ENCODE assay signal across 17 cellular contexts in the genomic region with DNA sequence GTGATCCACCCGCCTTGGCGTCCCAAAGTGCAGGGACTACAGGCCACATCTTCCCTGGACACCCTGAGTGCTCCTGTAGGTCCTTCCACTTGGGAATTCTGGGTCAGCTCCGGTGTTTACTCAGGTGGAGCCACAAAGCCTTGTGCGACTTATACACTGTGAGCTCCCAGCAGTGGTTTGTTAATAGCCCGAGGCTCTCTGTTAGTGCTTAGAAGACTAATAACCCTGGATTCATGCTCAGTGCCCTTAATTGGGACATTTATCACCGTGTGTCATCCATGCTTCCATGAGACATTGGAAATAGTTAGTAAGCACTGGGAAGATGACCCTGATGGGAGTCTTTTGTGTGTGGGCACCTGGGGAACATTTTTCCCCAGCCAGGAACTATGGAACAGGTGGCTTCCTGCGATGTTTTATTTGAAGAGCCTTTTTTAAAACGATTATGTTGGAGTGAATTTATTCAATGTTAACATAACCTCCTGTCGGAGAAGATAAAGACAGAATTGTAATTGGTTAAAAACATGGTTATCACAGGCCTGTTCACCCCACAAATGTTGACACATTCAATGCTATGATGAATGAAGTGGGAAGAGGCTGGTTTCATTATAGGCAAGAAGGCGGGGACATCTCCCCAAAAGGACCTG.
DNase-seq lines count a peak whose midpoint lies in the region; ATAC-seq lines count a peak whose summit lies in the region.
"Had no signal": no experiment of that assay in that cellular context is flagged by ENCODE, and none has a peak within 500 bp of the region (broad histone marks: within the 10 kb centered on the region; RNA-seq: fewer than 3 reads in every experiment).

No MANE protein-coding gene starts in this region.

- H3K27ac ChIP-seq in neuronal stem cell (replicated peaks; ENCODE audit: low read length) = no peak overlapping the region
- H3K27ac ChIP-seq: left ventricle myocardium inferior, sigmoid colon had no signal

- H3K4me1 ChIP-seq in neuronal stem cell (ENCODE audit: control insufficient read depth in 2 of 2, insufficient read depth in 1 of 2, low read depth in 1 of 2, low read length in 2 of 2) = peaks cover 0 to 15% of the 10 kb centered on the region in 2 donors
- H3K4me1 ChIP-seq: left ventricle myocardium inferior, sigmoid colon had no signal

- H3K9ac ChIP-seq in neuronal stem cell (ENCODE audit: low read depth, low read length, poor library complexity) = no peak overlapping the region

- H3K4me3 ChIP-seq in neuronal stem cell (ENCODE audit: low read length in 2 of 2) = no peak overlapping the region
- H3K4me3 ChIP-seq: left ventricle myocardium inferior, mucosa of descending colon, sigmoid colon had no signal

- DNase-seq in NCI-H1092 (lab: John Stamatoyannopoulos, UW) (peak; percentile 95), NCI-H2029 (lab: John Stamatoyannopoulos, UW) (peak; percentile 43), NCI-H748 (lab: John Stamatoyannopoulos, UW; ENCODE audit: unreplicated experiment) (peak; percentile 99), neuronal stem cell (ENCODE audit: low spot score) (no peak), COLO829 (ENCODE audit: low spot score) (no peak)
- no peak for DNase-seq in activated CD8-positive, alpha-beta memory T cell treated with anti-CD3 and anti-CD28 coated beads, Interleukin-2, amount 10 ng/mL, durations not matched to agents 7 days and 5 days
- no peak for DNase-seq in activated T-cell treated with anti-CD3 and anti-CD28 coated beads, Interleukin-2, amount 50 U/mL, for 72 hours
- no peak for DNase-seq in stimulated activated CD4-positive, alpha-beta T cell treated with anti-CD3 and anti-CD28 coated beads, Interleukin-12 subunit alpha, Interleukin-12 subunit beta, amount 100 ng/mL, for 4 hours
- DNase-seq: activated gamma-delta T cell, AML-193, HCEC 1CT, Karpas-422, left ventricle myocardium inferior, mucosa of descending colon, occipital lobe, sigmoid colon had no signal

- no peak overlapping the region for H3K4me2 ChIP-seq in neuronal stem cell (ENCODE audit: insufficient read depth, low read length, poor library complexity, severe bottlenecking)

- H3K4me3 Mint-ChIP-seq in activated CD8-positive, alpha-beta memory T cell treated with anti-CD3 and anti-CD28 coated beads, Interleukin-2, amount 10 ng/mL, durations not matched to agents 7 days and 5 days = no peak overlapping the region
- no peak overlapping the region for H3K4me3 Mint-ChIP-seq in activated T-cell treated with anti-CD3 and anti-CD28 coated beads, Interleukin-2, amount 50 U/mL, for 72 hours
- H3K4me3 Mint-ChIP-seq: T-helper 1 cell treated with Interleukin-12 subunit alpha and Interleukin-12 subunit beta and Interleukin-4 antibody, amounts not matched to agents 30 μg/mL and 1 μg/mL, for 36 hours had no signal

- H3K4me1 Mint-ChIP-seq in activated CD8-positive, alpha-beta memory T cell treated with anti-CD3 and anti-CD28 coated beads, Interleukin-2, amount 10 ng/mL, durations not matched to agents 7 days and 5 days = no peaks in the 10 kb centered on the region
- H3K4me1 Mint-ChIP-seq in activated T-cell treated with anti-CD3 and anti-CD28 coated beads, Interleukin-2, amount 50 U/mL, for 72 hours (ENCODE audit: low read depth) = no peaks in the 10 kb centered on the region

- no peaks in the 10 kb centered on the region for H3K9me3 Mint-ChIP-seq in activated CD8-positive, alpha-beta memory T cell treated with anti-CD3 and anti-CD28 coated beads, Interleukin-2, amount 10 ng/mL, durations not matched to agents 7 days and 5 days (ENCODE audit: low read depth)
- H3K9me3 Mint-ChIP-seq in activated T-cell treated with anti-CD3 and anti-CD28 coated beads, Interleukin-2, amount 50 U/mL, for 72 hours = peaks cover 6% of the 10 kb centered on the region in 2 donors

- H3K23ac ChIP-seq in neuronal stem cell (ENCODE audit: low read depth, low read length, poor library complexity) = no peak overlapping the region

- peak overlapping the region; percentile 15 for H3K18ac ChIP-seq in neuronal stem cell (ENCODE audit: low read length)

- H2BK12ac ChIP-seq in neuronal stem cell (ENCODE audit: low read length) = no peak overlapping the region

- no peak overlapping the region for H4K8ac ChIP-seq in neuronal stem cell (ENCODE audit: low read depth, low read length)

- no peaks in the 10 kb centered on the region for H3K9me3 ChIP-seq in neuronal stem cell (replicated peaks in 1 of 2; ENCODE audit: control insufficient read depth in 2 of 2, insufficient read depth in 1 of 2, low read depth in 1 of 2, low read length in 2 of 2)
- H3K9me3 ChIP-seq: left ventricle myocardium inferior, mucosa of descending colon had no signal

- CTCF ChIA-PET in activated CD8-positive, alpha-beta memory T cell treated with anti-CD3 and anti-CD28 coated beads, Interleukin-2, amount 10 ng/mL, durations not matched to agents 7 days and 5 days (lab: Charles Lee) = no interaction called here

- H3K36me3 ChIP-seq in neuronal stem cell (replicated peaks in 1 of 2; ENCODE audit: control insufficient read depth in 2 of 2, insufficient read depth in 2 of 2, low read length in 2 of 2) = no peaks in the 10 kb centered on the region
- H3K36me3 ChIP-seq: sigmoid colon had no signal

- no peak overlapping the region for H2BK15ac ChIP-seq in neuronal stem cell (ENCODE audit: low read length)

- no CpG with 5 or more reads among the region's 10 CpGs for WGBS in neuronal stem cell (ENCODE audit: extremely low coverage in 2 of 2, insufficient read length in 2 of 2, insufficient replicate concordance in 1 of 2), 2 donors

- H3K27me3 ChIP-seq in neuronal stem cell (ENCODE audit: control insufficient read depth in 3 of 3, insufficient read depth in 3 of 3, low read depth in 1 of 3, low read length in 3 of 3) = peaks cover 0 to 27% (median 4%) of the 10 kb centered on the region in 3 experiments

- no peak for ATAC-seq in activated CD8-positive, alpha-beta memory T cell treated with anti-CD3 and anti-CD28 coated beads, Interleukin-2, amount 10 ng/mL, durations not matched to agents 7 days and 5 days
- ATAC-seq in activated T-cell treated with anti-CD3 and anti-CD28 coated beads, Interleukin-2, amount 50 U/mL, for 72 hours (replicated peaks in 1 of 2) = no peak
- ATAC-seq: mucosa of descending colon had no signal

- H3K27me3 Mint-ChIP-seq in activated CD8-positive, alpha-beta memory T cell treated with anti-CD3 and anti-CD28 coated beads, Interleukin-2, amount 10 ng/mL, durations not matched to agents 7 days and 5 days = peaks cover 4% of the 10 kb centered on the region
- H3K27me3 Mint-ChIP-seq in activated T-cell treated with anti-CD3 and anti-CD28 coated beads, Interleukin-2, amount 50 U/mL, for 72 hours (ENCODE audit: low read depth) = peaks cover 10% of the 10 kb centered on the region

- no peak overlapping the region for H3K27ac Mint-ChIP-seq in activated CD8-positive, alpha-beta memory T cell treated with anti-CD3 and anti-CD28 coated beads, Interleukin-2, amount 10 ng/mL, durations not matched to agents 7 days and 5 days
- H3K27ac Mint-ChIP-seq in activated T-cell treated with anti-CD3 and anti-CD28 coated beads, Interleukin-2, amount 50 U/mL, for 72 hours = no peak overlapping the region
- H3K27ac Mint-ChIP-seq: T-helper 1 cell treated with Interleukin-12 subunit alpha and Interleukin-12 subunit beta and Interleukin-4 antibody, amounts not matched to agents 30 μg/mL and 1 μg/mL, for 36 hours had no signal

- H3K36me3 Mint-ChIP-seq in activated CD8-positive, alpha-beta memory T cell treated with anti-CD3 and anti-CD28 coated beads, Interleukin-2, amount 10 ng/mL, durations not matched to agents 7 days and 5 days = peaks cover 2% of the 10 kb centered on the region
- peaks cover 0 to 2% of the 10 kb centered on the region in 2 donors for H3K36me3 Mint-ChIP-seq in activated T-cell treated with anti-CD3 and anti-CD28 coated beads, Interleukin-2, amount 50 U/mL, for 72 hours (ENCODE audit: insufficient read depth in 2 of 2)

- no peak overlapping the region for H2BK5ac ChIP-seq in neuronal stem cell (ENCODE audit: low read length)

- no peaks in the 10 kb centered on the region for H3K79me1 ChIP-seq in neuronal stem cell (ENCODE audit: low read depth, low read length)

- no peak overlapping the region for H2AK5ac ChIP-seq in neuronal stem cell (ENCODE audit: low read depth, low read length)

- H4K91ac ChIP-seq in neuronal stem cell (ENCODE audit: low read depth, low read length, poor library complexity) = no peak overlapping the region

- H3K14ac ChIP-seq in neuronal stem cell (ENCODE audit: low read length) = no peak overlapping the region

- H2AFZ ChIP-seq in neuronal stem cell (ENCODE audit: low read length) = no peak overlapping the region

- H2BK120ac ChIP-seq in neuronal stem cell (ENCODE audit: low read depth, low read length) = no peak overlapping the region

- no peak overlapping the region for H3K4ac ChIP-seq in neuronal stem cell (ENCODE audit: low read length)

Comparison
In these comparisons a context has a peak if more than half of its experiments do, and no peak if none do; other contexts are left out.
1. DNase-seq: peak in NCI-H1092 (single experiment), NCI-H2029 (single experiment) and NCI-H748 (single experiment); none in neuronal stem cell (single experiment), activated CD8-positive, alpha-beta memory T cell treated with anti-CD3 and anti-CD28 coated beads, Interleukin-2, amount 10 ng/mL, durations not matched to agents 7 days and 5 days (single experiment), activated T-cell treated with anti-CD3 and anti-CD28 coated beads, Interleukin-2, amount 50 U/mL, for 72 hours (0 of 2), stimulated activated CD4-positive, alpha-beta T cell treated with anti-CD3 and anti-CD28 coated beads, Interleukin-12 subunit alpha, Interleukin-12 subunit beta, amount 100 ng/mL, for 4 hours (single experiment) and COLO829 (single experiment).